7 cellular contexts compared by ENCODE assay signal in genomic region chr15:77171568-77171967, GRCh38.
"Had no signal": no experiment of that assay in that cellular context is flagged by ENCODE, and none has a peak within 500 bp of the region (broad histone marks: within the 10 kb centered on the region; RNA-seq: fewer than 3 reads in every experiment).

No MANE protein-coding gene starts in this region.

- H3K4me2 ChIP-seq: GM23338 had no signal

- H3K4me3 ChIP-seq: GM23338 had no signal

- DNase-seq: H9, HCEC 1CT, KBM-7 had no signal

- FAIRE-seq: H1, H54, HTR-8/SVneo had no signal

- H2AFZ ChIP-seq: GM23338 had no signal

- ATAC-seq: GM23338 had no signal
